ENCODE assay signal across 13 cellular contexts in genomic region chr12:46256942-46257341, GRCh38. TPM values are rescaled to one million over a fixed set of nuclear protein-coding genes. Genes with fewer than 3 reads are reported as not detected.
DNase-seq lines count a peak whose midpoint lies in the region; ATAC-seq and TF ChIP-seq lines count a peak whose summit lies in the region.
"Had no signal": no experiment of that assay in that cellular context is flagged by ENCODE, and none has a peak within 500 bp of the region (broad histone marks: within the 10 kb centered on the region; RNA-seq: fewer than 3 reads in every experiment).

No MANE protein-coding gene starts in this region.

- H3K4me1 Mint-ChIP-seq in stimulated activated naive CD8-positive, alpha-beta T cell treated with anti-CD3 and anti-CD28 coated beads, Interleukin-15, Interleukin-2, amounts not matched to agents 100 ng/mL and 50 ng/mL, for 24 hours (ENCODE audit: low read depth) = peaks cover 65% of the 10 kb centered on the region
- peaks cover 51% of the 10 kb centered on the region for H3K4me1 Mint-ChIP-seq in activated CD8-positive, alpha-beta T cell treated with anti-CD3 and anti-CD28 coated beads for 36 hours (ENCODE audit: low read depth)

- H3K4me1 ChIP-seq in ovary (ENCODE audit: insufficient read depth) = peaks cover 4% of the 10 kb centered on the region
- H3K4me1 ChIP-seq: BLaER1 had no signal

- no peak for TF ChIP-seq EP300 in ovary (IDR thresholded peaks at IDR 0.05)

- CTCF ChIA-PET in activated CD8-positive, alpha-beta T cell treated with anti-CD3 and anti-CD28 coated beads for 36 hours (lab: Charles Lee) = no interaction called here

- H3K27ac ChIP-seq in ovary = no peak overlapping the region
- H3K27ac ChIP-seq: BLaER1, left lung, suprapubic skin had no signal

- peak overlapping the region; percentile 5 for H3K4me3 Mint-ChIP-seq in stimulated activated naive CD8-positive, alpha-beta T cell treated with anti-CD3 and anti-CD28 coated beads, Interleukin-15, Interleukin-2, amounts not matched to agents 100 ng/mL and 50 ng/mL, for 24 hours
- no peak overlapping the region for H3K4me3 Mint-ChIP-seq in activated CD8-positive, alpha-beta T cell treated with anti-CD3 and anti-CD28 coated beads for 36 hours

- no peak for TF ChIP-seq CTCF in activated CD8-positive, alpha-beta T cell treated with anti-CD3 and anti-CD28 coated beads for 36 hours (IDR thresholded peaks at IDR 0.05)
- no peak for TF ChIP-seq CTCF in ovary (IDR thresholded peaks at IDR 0.05)

- H3K4me3 ChIP-seq in ovary = no peak overlapping the region
- H3K4me3 ChIP-seq: BLaER1, left lung, suprapubic skin had no signal

- ATAC-seq in stimulated activated naive CD8-positive, alpha-beta T cell treated with anti-CD3 and anti-CD28 coated beads, Interleukin-15, Interleukin-2, amounts not matched to agents 100 U/mL and 50 U/mL, for 24 hours = no peak
- no peak for ATAC-seq in activated CD8-positive, alpha-beta T cell treated with anti-CD3 and anti-CD28 coated beads for 36 hours
- ATAC-seq in GM18520 (IDR thresholded peaks at IDR 0.05; ENCODE audit: unreplicated experiment) = no peak
- ATAC-seq: left lung had no signal

- peak overlapping the region; percentile 86 for H3K27ac Mint-ChIP-seq in stimulated activated naive CD8-positive, alpha-beta T cell treated with anti-CD3 and anti-CD28 coated beads, Interleukin-15, Interleukin-2, amounts not matched to agents 100 ng/mL and 50 ng/mL, for 24 hours
- peak overlapping the region; percentile 68 for H3K27ac Mint-ChIP-seq in activated CD8-positive, alpha-beta T cell treated with anti-CD3 and anti-CD28 coated beads for 36 hours

- TF ChIP-seq POLR2A in ovary (IDR thresholded peaks at IDR 0.05) = no peak

- no peaks in the 10 kb centered on the region for H3K27me3 Mint-ChIP-seq in stimulated activated naive CD8-positive, alpha-beta T cell treated with anti-CD3 and anti-CD28 coated beads, Interleukin-15, Interleukin-2, amounts not matched to agents 100 ng/mL and 50 ng/mL, for 24 hours
- H3K27me3 Mint-ChIP-seq in activated CD8-positive, alpha-beta T cell treated with anti-CD3 and anti-CD28 coated beads for 36 hours = no peaks in the 10 kb centered on the region

- H3K36me3 ChIP-seq in ovary = no peaks in the 10 kb centered on the region

- no peaks in the 10 kb centered on the region for H3K27me3 ChIP-seq in ovary
- H3K27me3 ChIP-seq: BLaER1, left lung, suprapubic skin had no signal

- H3K9me3 Mint-ChIP-seq in stimulated activated naive CD8-positive, alpha-beta T cell treated with anti-CD3 and anti-CD28 coated beads, Interleukin-15, Interleukin-2, amounts not matched to agents 100 ng/mL and 50 ng/mL, for 24 hours = no peaks in the 10 kb centered on the region
- H3K9me3 Mint-ChIP-seq in activated CD8-positive, alpha-beta T cell treated with anti-CD3 and anti-CD28 coated beads for 36 hours = peaks cover 6% of the 10 kb centered on the region

- no peak for DNase-seq in stimulated activated naive CD8-positive, alpha-beta T cell treated with anti-CD3 and anti-CD28 coated beads, Interleukin-15, Interleukin-2, amounts not matched to agents 100 U/mL and 50 U/mL, for 24 hours
- no peak for DNase-seq in activated CD8-positive, alpha-beta T cell treated with anti-CD3 and anti-CD28 coated beads for 36 hours
- DNase-seq in islet precursor cell (peak; percentile 76), ovary (no peak), NCI-H1105 (lab: John Stamatoyannopoulos, UW) (no peak)
- DNase-seq: activated CD8-positive, alpha-beta memory T cell treated with anti-CD3 and anti-CD28 coated beads for 24 hours; activated gamma-delta T cell treated with Interleukin-2 at 50 U/mL for 16 hours; left lung; SHP77 treated with DMSO at 0.1 percent for 48 hours had no signal

- POLR2A ChIA-PET in activated CD8-positive, alpha-beta T cell treated with anti-CD3 and anti-CD28 coated beads for 36 hours (lab: Charles Lee) = interaction anchor here (1.0 to 8.9 kb wide), 8 partner anchors 9 to 69 kb away, joined by 3 to 74 read pairs (median 8); partner anchors contain the start of gene SLC38A1

- 86 to 95% (median 90%) methylated on average over 3 of the region's 3 CpGs for WGBS in ovary, 3 donors

- H3K9me3 ChIP-seq in ovary = no peaks in the 10 kb centered on the region
- H3K9me3 ChIP-seq: left lung, suprapubic skin had no signal

- intact Hi-C loops in activated CD8-positive, alpha-beta T cell treated with anti-CD3 and anti-CD28 coated beads for 36 hours (cut with micrococcal nuclease) = no loop called here
- intact Hi-C loops in ovary (cut with DNase I) = no loop called here

- peaks cover 58% of the 10 kb centered on the region for H3K36me3 Mint-ChIP-seq in stimulated activated naive CD8-positive, alpha-beta T cell treated with anti-CD3 and anti-CD28 coated beads, Interleukin-15, Interleukin-2, amounts not matched to agents 100 ng/mL and 50 ng/mL, for 24 hours (ENCODE audit: low read depth)
- peaks cover 63% of the 10 kb centered on the region for H3K36me3 Mint-ChIP-seq in activated CD8-positive, alpha-beta T cell treated with anti-CD3 and anti-CD28 coated beads for 36 hours (ENCODE audit: low read depth)

RNA-seq across cellular contexts. Expression of gene SLC38A1, which starts 11.9 kb away (rescaled TPM):
- 100 to 1,000 TPM; 167 to 168 TPM for total RNA-seq in activated CD8-positive, alpha-beta T cell treated with anti-CD3 and anti-CD28 coated beads for 36 hours
- 10 to 100 TPM; 21.9 to 86.3 (median 28.6) TPM for total RNA-seq in ovary
- 10 to 100 TPM in 1 of 2 donors, 1 to 10 TPM in 1; 4.6 to 20.4 TPM for polyA plus RNA-seq in ovary
